Comparison of ENCODE assay signal across 1 cellular context in the genomic region with DNA sequence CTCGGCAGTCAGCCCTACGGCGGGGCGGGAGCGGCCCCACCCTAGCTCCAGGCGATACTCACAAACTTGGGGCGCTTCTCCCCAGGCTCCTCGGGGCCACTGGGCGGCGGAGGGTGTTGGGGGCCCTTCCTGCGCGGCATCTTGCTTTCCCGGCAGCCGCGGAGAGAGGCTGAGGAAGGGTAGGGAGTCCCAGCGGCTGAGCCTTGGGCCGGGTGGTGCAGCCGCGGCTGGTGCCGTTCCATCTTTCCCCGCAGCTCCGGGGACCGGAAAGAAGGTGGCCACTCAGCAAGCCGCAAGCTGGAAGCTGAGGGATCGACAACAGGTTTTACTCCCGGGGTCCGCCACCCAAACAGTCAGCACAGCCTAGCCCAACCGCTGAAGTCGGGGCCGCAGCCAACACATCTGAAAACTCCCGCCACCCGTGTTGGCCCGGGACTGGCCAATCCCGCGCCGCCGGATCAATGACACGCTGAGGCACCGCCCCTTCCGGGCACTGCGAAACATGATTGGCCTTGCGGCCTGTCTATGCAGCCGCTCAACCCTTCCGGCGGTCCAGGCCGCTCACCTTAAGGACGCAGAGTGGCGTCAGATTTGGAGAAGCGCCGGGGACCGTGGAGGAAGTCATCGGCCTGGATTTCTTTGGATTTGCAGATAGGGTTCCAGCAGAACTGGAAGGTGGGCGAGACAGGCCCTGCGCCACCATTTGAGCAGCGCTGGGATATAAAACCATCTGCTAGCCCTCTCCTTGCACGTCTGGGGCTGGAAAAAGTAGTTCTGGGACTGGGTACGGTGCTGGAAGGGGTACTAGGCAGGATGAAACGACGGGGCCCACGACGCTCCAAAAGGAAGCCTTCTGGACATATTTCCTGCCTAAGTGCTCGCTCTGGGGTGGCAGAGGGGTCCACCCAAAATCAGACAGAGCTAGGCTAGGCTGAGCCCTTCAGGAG.
TF ChIP-seq lines count a peak whose summit lies in the region.

Gene DIAPH3 (minus strand): TSS at position 404 of the 947 bp plus-strand sequence. CDS start 162 bp downstream, at position 242.

TF ChIP-seq in HEK293, 187 proteins besides CTCF, POLR2A, EP300 and RAD21 (continued from another document and continues in another):
- TF ChIP-seq ZNF518A (tag by site-specific recombination; conservative IDR thresholded peaks at IDR 0.05; ENCODE audit: low read depth) (peak; percentile 64), ZNF37A (tag by site-specific recombination; IDR thresholded peaks at IDR 0.05) (no peak), ZNF391 (tag by site-specific recombination; IDR thresholded peaks at IDR 0.05; ENCODE audit: borderline replicate concordance, low read depth) (no peak), ZNF449 (tag by site-specific recombination; IDR thresholded peaks at IDR 0.05) (peak; percentile 96), ZNF529 (tag by site-specific recombination; IDR thresholded peaks at IDR 0.05; ENCODE audit: insufficient replicate concordance) (no peak), ZNF560 (tag by site-specific recombination; IDR thresholded peaks at IDR 0.05; ENCODE audit: borderline replicate concordance) (no peak), ZNF311 (tag by site-specific recombination; IDR thresholded peaks at IDR 0.05; ENCODE audit: borderline replicate concordance) (no peak), ZNF366 (tag by site-specific recombination; conservative IDR thresholded peaks at IDR 0.05) (no peak), ZNF558 (tag by site-specific recombination; IDR thresholded peaks at IDR 0.05) (peak; percentile 45; the same call in 1 of the 2 replicates), YY2 (tag by site-specific recombination; IDR thresholded peaks at IDR 0.05) (no peak), ZNF354C (tag by site-specific recombination; IDR thresholded peaks at IDR 0.05; ENCODE audit: borderline replicate concordance, low read depth) (no peak), ZBTB26 (tag by site-specific recombination; optimal IDR thresholded peaks at IDR 0.05) (peak; percentile 16), IKZF3 (tag by site-specific recombination; IDR thresholded peaks at IDR 0.05) (no peak), ZNF324 (tag by site-specific recombination; IDR thresholded peaks at IDR 0.05) (no peak; the same call in 1 of the 2 replicates), ZNF747 (tag by site-specific recombination; IDR thresholded peaks at IDR 0.05) (no peak), ZIC2 (tag by site-specific recombination; IDR thresholded peaks at IDR 0.05) (no peak), INSM2 (tag by site-specific recombination; IDR thresholded peaks at IDR 0.05) (no peak), ZBTB21 (tag by site-specific recombination; IDR thresholded peaks at IDR 0.05) (no peak), ZNF24 (tag by site-specific recombination; IDR thresholded peaks at IDR 0.05) (no peak), KLF9 (tag by site-specific recombination; IDR thresholded peaks at IDR 0.05; ENCODE audit: low read depth) (0 out of 2 replicates have a peak, but pooled peaks have one; percentile 21), SP7 (tag by site-specific recombination; IDR thresholded peaks at IDR 0.05) (no peak), ZNF423 (tag by site-specific recombination; IDR thresholded peaks at IDR 0.05) (0 out of 2 replicates have a peak, but pooled peaks have one; percentile 21), ZNF133 (tag by site-specific recombination; IDR thresholded peaks at IDR 0.05) (no peak), ZSCAN23 (tag by site-specific recombination; IDR thresholded peaks at IDR 0.05) (no peak), ZBTB17 (tag by site-specific recombination; IDR thresholded peaks at IDR 0.05) (peak; percentile 79), ZFP69B (tag by site-specific recombination; IDR thresholded peaks at IDR 0.05) (peak; percentile 96), MYNN (tag by site-specific recombination; IDR thresholded peaks at IDR 0.05; ENCODE audit: borderline replicate concordance) (no peak), PATZ1 (tag by site-specific recombination; IDR thresholded peaks at IDR 0.05) (peak; percentile 43; the same call in 1 of the 2 replicates), ZNF549 (tag by site-specific recombination; IDR thresholded peaks at IDR 0.05) (no peak), ZNF561 (tag by site-specific recombination; IDR thresholded peaks at IDR 0.05; ENCODE audit: borderline replicate concordance) (peak; percentile 31; the same call in 1 of the 2 replicates)
- TF ChIP-seq, protein P1, sequence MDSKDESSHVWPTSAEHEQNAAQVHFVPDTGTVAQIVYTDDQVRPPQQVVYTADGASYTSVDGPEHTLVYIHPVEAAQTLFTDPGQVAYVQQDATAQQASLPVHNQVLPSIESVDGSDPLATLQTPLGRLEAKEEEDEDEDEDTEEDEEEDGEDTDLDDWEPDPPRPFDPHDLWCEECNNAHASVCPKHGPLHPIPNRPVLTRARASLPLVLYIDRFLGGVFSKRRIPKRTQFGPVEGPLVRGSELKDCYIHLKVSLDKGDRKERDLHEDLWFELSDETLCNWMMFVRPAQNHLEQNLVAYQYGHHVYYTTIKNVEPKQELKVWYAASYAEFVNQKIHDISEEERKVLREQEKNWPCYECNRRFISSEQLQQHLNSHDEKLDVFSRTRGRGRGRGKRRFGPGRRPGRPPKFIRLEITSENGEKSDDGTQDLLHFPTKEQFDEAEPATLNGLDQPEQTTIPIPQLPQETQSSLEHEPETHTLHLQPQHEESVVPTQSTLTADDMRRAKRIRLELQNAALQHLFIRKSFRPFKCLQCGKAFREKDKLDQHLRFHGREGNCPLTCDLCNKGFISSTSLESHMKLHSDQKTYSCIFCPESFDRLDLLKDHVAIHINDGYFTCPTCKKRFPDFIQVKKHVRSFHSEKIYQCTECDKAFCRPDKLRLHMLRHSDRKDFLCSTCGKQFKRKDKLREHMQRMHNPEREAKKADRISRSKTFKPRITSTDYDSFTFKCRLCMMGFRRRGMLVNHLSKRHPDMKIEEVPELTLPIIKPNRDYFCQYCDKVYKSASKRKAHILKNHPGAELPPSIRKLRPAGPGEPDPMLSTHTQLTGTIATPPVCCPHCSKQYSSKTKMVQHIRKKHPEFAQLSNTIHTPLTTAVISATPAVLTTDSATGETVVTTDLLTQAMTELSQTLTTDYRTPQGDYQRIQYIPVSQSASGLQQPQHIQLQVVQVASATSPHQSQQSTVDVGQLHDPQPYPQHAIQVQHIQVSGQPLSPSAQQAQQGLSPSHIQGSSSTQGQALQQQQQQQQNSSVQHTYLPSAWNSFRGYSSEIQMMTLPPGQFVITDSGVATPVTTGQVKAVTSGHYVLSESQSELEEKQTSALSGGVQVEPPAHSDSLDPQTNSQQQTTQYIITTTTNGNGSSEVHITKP (tag by site-specific recombination; IDR thresholded peaks at IDR 0.05): peak; percentile 63; the same call in 1 of the 2 replicates
- TF ChIP-seq, protein P2, sequence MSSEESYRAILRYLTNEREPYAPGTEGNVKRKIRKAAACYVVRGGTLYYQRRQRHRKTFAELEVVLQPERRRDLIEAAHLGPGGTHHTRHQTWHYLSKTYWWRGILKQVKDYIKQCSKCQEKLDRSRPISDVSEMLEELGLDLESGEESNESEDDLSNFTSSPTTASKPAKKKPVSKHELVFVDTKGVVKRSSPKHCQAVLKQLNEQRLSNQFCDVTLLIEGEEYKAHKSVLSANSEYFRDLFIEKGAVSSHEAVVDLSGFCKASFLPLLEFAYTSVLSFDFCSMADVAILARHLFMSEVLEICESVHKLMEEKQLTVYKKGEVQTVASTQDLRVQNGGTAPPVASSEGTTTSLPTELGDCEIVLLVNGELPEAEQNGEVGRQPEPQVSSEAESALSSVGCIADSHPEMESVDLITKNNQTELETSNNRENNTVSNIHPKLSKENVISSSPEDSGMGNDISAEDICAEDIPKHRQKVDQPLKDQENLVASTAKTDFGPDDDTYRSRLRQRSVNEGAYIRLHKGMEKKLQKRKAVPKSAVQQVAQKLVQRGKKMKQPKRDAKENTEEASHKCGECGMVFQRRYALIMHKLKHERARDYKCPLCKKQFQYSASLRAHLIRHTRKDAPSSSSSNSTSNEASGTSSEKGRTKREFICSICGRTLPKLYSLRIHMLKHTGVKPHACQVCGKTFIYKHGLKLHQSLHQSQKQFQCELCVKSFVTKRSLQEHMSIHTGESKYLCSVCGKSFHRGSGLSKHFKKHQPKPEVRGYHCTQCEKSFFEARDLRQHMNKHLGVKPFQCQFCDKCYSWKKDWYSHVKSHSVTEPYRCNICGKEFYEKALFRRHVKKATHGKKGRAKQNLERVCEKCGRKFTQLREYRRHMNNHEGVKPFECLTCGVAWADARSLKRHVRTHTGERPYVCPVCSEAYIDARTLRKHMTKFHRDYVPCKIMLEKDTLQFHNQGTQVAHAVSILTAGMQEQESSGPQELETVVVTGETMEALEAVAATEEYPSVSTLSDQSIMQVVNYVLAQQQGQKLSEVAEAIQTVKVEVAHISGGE (tag by site-specific recombination; conservative IDR thresholded peaks at IDR 0.05; ENCODE audit: low read depth): peak; percentile 92
